ENCODE assay signal across 8 cellular contexts in the genomic region with DNA sequence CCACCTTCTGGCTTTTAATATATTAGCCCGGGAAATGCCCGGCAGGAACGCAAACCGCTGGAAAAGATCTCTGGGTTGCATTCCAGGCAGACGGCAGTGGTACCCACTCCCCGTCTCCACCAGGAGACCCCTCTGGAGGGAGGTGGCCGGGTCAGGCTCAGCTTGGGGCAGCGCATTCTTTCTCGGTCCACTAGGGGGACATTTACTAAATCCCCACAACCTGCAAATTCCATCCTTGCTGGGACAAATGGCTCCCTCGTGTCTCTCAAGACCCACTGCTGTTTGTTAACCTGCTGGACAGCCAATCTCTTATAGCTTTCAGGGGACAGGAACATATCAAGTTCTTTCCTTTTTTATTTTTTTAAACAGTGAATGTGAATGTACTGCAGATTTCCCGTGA. TPM values are rescaled to one million over a fixed set of nuclear protein-coding genes. Genes with fewer than 3 reads are reported as not detected.
DNase-seq lines count a peak whose midpoint lies in the region; ATAC-seq and TF ChIP-seq lines count a peak whose summit lies in the region.

No MANE protein-coding gene starts in this region.

- in situ Hi-C loops in Panc1 (cut with HindIII; ENCODE audit: low pct_unique_long_range_greater_than_20kb, low sequenced_read_pairs) = no loop called here

- H3K36me3 ChIP-seq in Panc1 (ENCODE audit: control insufficient read depth, insufficient read depth, low read length) = no peaks in the 10 kb centered on the region
- H3K36me3 ChIP-seq in testis (ENCODE audit: low read depth, missing control alignments) = no peaks in the 10 kb centered on the region

- H3K4me1 ChIP-seq in Panc1 (ENCODE audit: control insufficient read depth, insufficient read depth, low read length) (no peaks in the 10 kb centered on the region), testis (no peaks in the 10 kb centered on the region)

- 49 to 61% methylated on average over 11 of the region's 11 CpGs for WGBS in testis, 2 donors

- peaks cover 42% of the 10 kb centered on the region for H3K4me1 Mint-ChIP-seq in activated naive CD4-positive, alpha-beta T cell treated with anti-CD3 and anti-CD28 coated beads for 36 hours (ENCODE audit: low read depth)

- H3K9me3 ChIP-seq in Panc1 (ENCODE audit: control insufficient read depth, insufficient read depth, low read depth, low read length) (no peaks in the 10 kb centered on the region), testis (no peaks in the 10 kb centered on the region)

- no peaks in the 10 kb centered on the region for H3K9me3 Mint-ChIP-seq in activated naive CD4-positive, alpha-beta T cell treated with anti-CD3 and anti-CD28 coated beads for 36 hours

- H3K27ac ChIP-seq in Panc1 (ENCODE audit: low read length) = no peak overlapping the region
- no peak overlapping the region for H3K27ac ChIP-seq in testis

- H3K36me3 Mint-ChIP-seq in activated naive CD4-positive, alpha-beta T cell treated with anti-CD3 and anti-CD28 coated beads for 36 hours (ENCODE audit: low read depth) = no peaks in the 10 kb centered on the region

- TF ChIP-seq POLR2A in testis (IDR thresholded peaks at IDR 0.05) = no peak

- CTCF ChIA-PET in activated naive CD4-positive, alpha-beta T cell treated with anti-CD3 and anti-CD28 coated beads for 36 hours (lab: Charles Lee) = interaction anchor here (0.7 to 5.0 kb wide), 12 partner anchors 8 to 193 kb away, joined by 3 to 47 read pairs (median 4); no protein-coding TSS in a partner anchor
- CTCF ChIA-PET in Panc1 (lab: Charles Lee) = interaction anchor here (0.9 to 1.0 kb wide), 2 partner anchors 10 to 12 kb away, joined by 3 to 5 read pairs; no protein-coding TSS in a partner anchor

- ATAC-seq in Panc1 = peak; percentile 78
- no peak for ATAC-seq in GM19328 (IDR thresholded peaks at IDR 0.05; ENCODE audit: unreplicated experiment)
- ATAC-seq in left lobe of liver = no peak

- TF ChIP-seq CTCF in Panc1 (IDR thresholded peaks at IDR 0.05) (peak; percentile 86), fibroblast of the aortic adventitia (IDR thresholded peaks at IDR 0.05; ENCODE audit: insufficient read depth, low read length) (peak; percentile 37), testis (IDR thresholded peaks at IDR 0.05) (peak in 2 of 3 experiments; percentile 28 to 42)

- H3K4me3 Mint-ChIP-seq in activated naive CD4-positive, alpha-beta T cell treated with anti-CD3 and anti-CD28 coated beads for 36 hours = no peak overlapping the region

- BruUV-seq in Panc1 (replicated peaks; lab: Mats Ljungman, UMichigan) = no TSS peak

- no peak overlapping the region for H3K4me3 ChIP-seq in Panc1 (ENCODE audit: low read depth in 2 of 2, low read length in 2 of 2)
- H3K4me3 ChIP-seq in fibroblast of the aortic adventitia (ENCODE audit: low read depth, low read length) = no peak overlapping the region
- no peak overlapping the region for H3K4me3 ChIP-seq in testis

- POLR2A ChIA-PET in Panc1 (lab: Charles Lee) = no interaction called here

- no peak overlapping the region for H3K27ac Mint-ChIP-seq in activated naive CD4-positive, alpha-beta T cell treated with anti-CD3 and anti-CD28 coated beads for 36 hours

- intact Hi-C loops in activated naive CD4-positive, alpha-beta T cell treated with anti-CD3 and anti-CD28 coated beads for 36 hours (cut with micrococcal nuclease) = no loop called here
- intact Hi-C loops in Panc1 (cut with micrococcal nuclease; ENCODE audit: unreplicated experiment) = no loop called here
- intact Hi-C loops in testis (cut with DNase I; ENCODE audit: low total_unique reads) = no loop called here

- H3K27me3 ChIP-seq in Panc1 (ENCODE audit: control insufficient read depth, insufficient read depth, low read length) (no peaks in the 10 kb centered on the region), testis (no peaks in the 10 kb centered on the region)

- peak; percentile 24 for DNase-seq in activated naive CD4-positive, alpha-beta T cell treated with anti-CD3 and anti-CD28 coated beads for 36 hours
- no peak for DNase-seq in activated naive CD4-positive, alpha-beta T cell (lab: John Stamatoyannopoulos, UW)
- DNase-seq in Panc1 (ENCODE audit: low read depth, low spot score) (no peak), fibroblast of the aortic adventitia (ENCODE audit: low read depth) (no peak), testis (no peak), left lobe of liver (ENCODE audit: low spot score) (no peak), NCI-H524 treated with DMSO at 0.1 percent for 48 hours (lab: John Stamatoyannopoulos, UW) (no peak)

- H3K27me3 Mint-ChIP-seq in activated naive CD4-positive, alpha-beta T cell treated with anti-CD3 and anti-CD28 coated beads for 36 hours (ENCODE audit: low read depth) = no peaks in the 10 kb centered on the region

RNA-seq across cellular contexts. Expression of a gene that starts 45.8 kb away (rescaled TPM):
- total RNA-seq in activated naive CD4-positive, alpha-beta T cell treated with anti-CD3 and anti-CD28 coated beads for 36 hours = 100 to 1,000 TPM in 1 of 2 experiments, 10 to 100 TPM in 1; 99.4 to 105 TPM
- total RNA-seq in Panc1 (2021; ENCODE audit: unreplicated experiment) (0.82 TPM), fibroblast of the aortic adventitia (ENCODE audit: low replicate concordance) (under 0.01 and 0.08 TPM in 2 replicates), testis (1 to 10 TPM; 2.9 to 3.9 TPM), left lobe of liver (0.63 TPM)
- polyA plus RNA-seq in Panc1 (2012; ENCODE audit: insufficient read length) = 0.39 TPM
- polyA plus RNA-seq in testis (ENCODE audit: insufficient read depth, low read depth, low replicate concordance) = 3.2 TPM

Comparison
In these comparisons a context has a peak if more than half of its experiments do, and no peak if none do; other contexts are left out.
1. CTCF ChIP-seq: peak in every context shown above with its lines; median percentile 86 in Panc1; 37 in fibroblast of the aortic adventitia; 35 in testis.
2. RNA of a gene that starts 45.8 kb away (total RNA-seq): 99.4 to 105 TPM in activated naive CD4-positive, alpha-beta T cell treated with anti-CD3 and anti-CD28 coated beads for 36 hours; 2.9 to 3.9 TPM in testis, 0.82 TPM in Panc1 (single experiment), 0.63 TPM in left lobe of liver (single experiment) and under 0.01 to 0.08 TPM in fibroblast of the aortic adventitia; every median in the first group is over 10 times any median in the second.